21 cellular contexts compared by ENCODE assay signal in genomic region chr4:150368667-150369066, GRCh38.
DNase-seq lines count a peak whose midpoint lies in the region; ATAC-seq and TF ChIP-seq lines count a peak whose summit lies in the region.
"Had no signal": no experiment of that assay in that cellular context is flagged by ENCODE, and none has a peak within 500 bp of the region (broad histone marks: within the 10 kb centered on the region; RNA-seq: fewer than 3 reads in every experiment).

No MANE protein-coding gene starts in this region.

- H3K4me1 Mint-ChIP-seq in stimulated activated effector memory CD8-positive, alpha-beta T cell treated with anti-CD3 and anti-CD28 coated beads, Interleukin-12 subunit alpha, Interleukin-12 subunit beta, amount 100 ng/mL, for 72 hours = peaks cover 19% of the 10 kb centered on the region
- H3K4me1 Mint-ChIP-seq in T-cell = peaks cover 0 to 6% (median 1%) of the 10 kb centered on the region in 3 donors

- peak; percentile 40 for DNase-seq in NCI-H82 (lab: John Stamatoyannopoulos, UW)
- DNase-seq in NCI-H82 treated with DMSO at 0.1 percent for 48 hours (lab: John Stamatoyannopoulos, UW; ENCODE audit: unreplicated experiment) = no peak
- DNase-seq in NCI-H1930 (lab: John Stamatoyannopoulos, UW) = peak; percentile 12 to 53
- DNase-seq in stimulated activated effector memory CD8-positive, alpha-beta T cell treated with anti-CD3 and anti-CD28 coated beads, Interleukin-12 subunit alpha, Interleukin-12 subunit beta, amount 100 ng/mL, for 72 hours (ENCODE audit: low spot score in 2 of 2) = no peak
- no peak for DNase-seq in suprapubic skin (ENCODE audit: low spot score in 2 of 2)
- no peak for DNase-seq in stimulated activated CD4-positive, alpha-beta T cell treated with anti-CD3 and anti-CD28 coated beads, Interleukin-2, amount 100 ng/mL, for 24 hours
- no peak for DNase-seq in T-cell
- DNase-seq: ACHN; activated CD4-positive, alpha-beta T cell treated with anti-CD3 and anti-CD28 coated beads for 1 hour; activated CD8-positive, alpha-beta memory T cell treated with anti-CD3 and anti-CD28 coated beads, Interleukin-2, amount 50 U/mL, for 4 hours; activated naive CD4-positive, alpha-beta T cell treated with anti-CD3 and anti-CD28 coated beads, Interleukin-2, amount 10 ng/mL, durations not matched to agents 7 days and 5 days; dermis blood vessel endothelial cell; SIG-M5; stimulated activated CD4-positive, alpha-beta T cell treated with anti-CD3 and anti-CD28 coated beads, Interleukin-1b, Interleukin-23, amount 100 ng/mL, for 48 hours; T-helper 9 cell had no signal

- no peak for TF ChIP-seq CTCF in suprapubic skin (IDR thresholded peaks at IDR 0.05)

- H3K4me3 ChIP-seq in suprapubic skin = no peak overlapping the region

- ATAC-seq in SK-N-SH treated with all-trans-retinoic acid at 6 μM for 48 hours (peak; percentile 47; the same call in 2 of the 3 replicates), T-cell (replicated peaks in 1 of 4) (no peak)
- ATAC-seq in stimulated activated effector memory CD8-positive, alpha-beta T cell treated with anti-CD3 and anti-CD28 coated beads, Interleukin-12 subunit alpha, Interleukin-12 subunit beta, amount 100 ng/mL, for 72 hours = no peak
- ATAC-seq: esophagus mucosa had no signal

- no peaks in the 10 kb centered on the region for H3K9me3 ChIP-seq in suprapubic skin

- no peak overlapping the region for H3K27ac ChIP-seq in suprapubic skin
- H3K27ac ChIP-seq: KMS-11 had no signal

- H3K36me3 ChIP-seq in suprapubic skin = no peaks in the 10 kb centered on the region

- no peak overlapping the region for H3K4me3 Mint-ChIP-seq in stimulated activated effector memory CD8-positive, alpha-beta T cell treated with anti-CD3 and anti-CD28 coated beads, Interleukin-12 subunit alpha, Interleukin-12 subunit beta, amount 100 ng/mL, for 72 hours
- H3K4me3 Mint-ChIP-seq in T-cell = no peak overlapping the region
- H3K4me3 Mint-ChIP-seq: activated naive CD4-positive, alpha-beta T cell treated with anti-CD3 and anti-CD28 coated beads, Interleukin-2, amount 10 ng/mL, durations not matched to agents 7 days and 5 days; CD4-positive, CD25-positive, alpha-beta regulatory T cell; memory B cell had no signal

- no peak for TF ChIP-seq EP300 in suprapubic skin (IDR thresholded peaks at IDR 0.05)

- no peaks in the 10 kb centered on the region for H3K36me3 Mint-ChIP-seq in stimulated activated effector memory CD8-positive, alpha-beta T cell treated with anti-CD3 and anti-CD28 coated beads, Interleukin-12 subunit alpha, Interleukin-12 subunit beta, amount 100 ng/mL, for 72 hours
- peaks cover 16% of the 10 kb centered on the region for H3K36me3 Mint-ChIP-seq in T-cell
- H3K36me3 Mint-ChIP-seq: brain had no signal

- no peaks in the 10 kb centered on the region for H3K27me3 ChIP-seq in suprapubic skin

- H3K9me3 Mint-ChIP-seq in stimulated activated effector memory CD8-positive, alpha-beta T cell treated with anti-CD3 and anti-CD28 coated beads, Interleukin-12 subunit alpha, Interleukin-12 subunit beta, amount 100 ng/mL, for 72 hours = no peaks in the 10 kb centered on the region
- no peaks in the 10 kb centered on the region for H3K9me3 Mint-ChIP-seq in T-cell
- H3K9me3 Mint-ChIP-seq: activated naive CD4-positive, alpha-beta T cell treated with anti-CD3 and anti-CD28 coated beads, Interleukin-2, amount 10 ng/mL, durations not matched to agents 7 days and 5 days; brain; CD4-positive, CD25-positive, alpha-beta regulatory T cell had no signal

- CTCF ChIA-PET in T-cell (lab: Charles Lee) = no interaction called here

- POLR2A ChIA-PET in T-cell (lab: Charles Lee) = no interaction called here

- TF ChIP-seq POLR2A in suprapubic skin (IDR thresholded peaks at IDR 0.05) = no peak

- no peaks in the 10 kb centered on the region for H3K27me3 Mint-ChIP-seq in T-cell
- H3K27me3 Mint-ChIP-seq: activated naive CD4-positive, alpha-beta T cell treated with anti-CD3 and anti-CD28 coated beads, Interleukin-2, amount 10 ng/mL, durations not matched to agents 7 days and 5 days; CD4-positive, CD25-positive, alpha-beta regulatory T cell; memory B cell had no signal

- H3K27ac Mint-ChIP-seq in stimulated activated effector memory CD8-positive, alpha-beta T cell treated with anti-CD3 and anti-CD28 coated beads, Interleukin-12 subunit alpha, Interleukin-12 subunit beta, amount 100 ng/mL, for 72 hours = peak overlapping the region; percentile 9
- no peak overlapping the region for H3K27ac Mint-ChIP-seq in T-cell
- H3K27ac Mint-ChIP-seq: activated naive CD4-positive, alpha-beta T cell treated with anti-CD3 and anti-CD28 coated beads, Interleukin-2, amount 10 ng/mL, durations not matched to agents 7 days and 5 days; memory B cell had no signal

- H3K4me1 ChIP-seq in suprapubic skin = no peaks in the 10 kb centered on the region

TF ChIP-seq in SK-N-SH treated with all-trans-retinoic acid at 6 μM for 48 hours, 23 proteins besides CTCF, POLR2A, EP300 and RAD21 (continues in another document):
- TF ChIP-seq ISL1 (CRISPR knock-in tag; IDR thresholded peaks at IDR 0.05) = no peak
- no peak for TF ChIP-seq CSRNP3 (CRISPR knock-in tag; IDR thresholded peaks at IDR 0.05)
- TF ChIP-seq, protein P1, sequence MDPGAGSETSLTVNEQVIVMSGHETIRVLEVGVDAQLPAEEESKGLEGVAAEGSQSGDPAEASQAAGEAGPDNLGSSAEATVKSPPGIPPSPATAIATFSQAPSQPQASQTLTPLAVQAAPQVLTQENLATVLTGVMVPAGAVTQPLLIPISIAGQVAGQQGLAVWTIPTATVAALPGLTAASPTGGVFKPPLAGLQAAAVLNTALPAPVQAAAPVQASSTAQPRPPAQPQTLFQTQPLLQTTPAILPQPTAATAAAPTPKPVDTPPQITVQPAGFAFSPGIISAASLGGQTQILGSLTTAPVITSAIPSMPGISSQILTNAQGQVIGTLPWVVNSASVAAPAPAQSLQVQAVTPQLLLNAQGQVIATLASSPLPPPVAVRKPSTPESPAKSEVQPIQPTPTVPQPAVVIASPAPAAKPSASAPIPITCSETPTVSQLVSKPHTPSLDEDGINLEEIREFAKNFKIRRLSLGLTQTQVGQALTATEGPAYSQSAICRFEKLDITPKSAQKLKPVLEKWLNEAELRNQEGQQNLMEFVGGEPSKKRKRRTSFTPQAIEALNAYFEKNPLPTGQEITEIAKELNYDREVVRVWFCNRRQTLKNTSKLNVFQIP (CRISPR knock-in tag; IDR thresholded peaks at IDR 0.05; ENCODE audit: borderline replicate concordance, low read depth) = no peak
- TF ChIP-seq TCF4 (CRISPR knock-in tag; IDR thresholded peaks at IDR 0.05; ENCODE audit: borderline replicate concordance) = no peak
- no peak for TF ChIP-seq TOX (CRISPR knock-in tag; IDR thresholded peaks at IDR 0.05; ENCODE audit: borderline replicate concordance)
- no peak for TF ChIP-seq ZFP3 (CRISPR knock-in tag; IDR thresholded peaks at IDR 0.05)
- no peak for TF ChIP-seq OSR1 (CRISPR knock-in tag; IDR thresholded peaks at IDR 0.05)
- no peak for TF ChIP-seq PPARA (CRISPR knock-in tag; IDR thresholded peaks at IDR 0.05; ENCODE audit: borderline replicate concordance)
- TF ChIP-seq, protein P2, sequence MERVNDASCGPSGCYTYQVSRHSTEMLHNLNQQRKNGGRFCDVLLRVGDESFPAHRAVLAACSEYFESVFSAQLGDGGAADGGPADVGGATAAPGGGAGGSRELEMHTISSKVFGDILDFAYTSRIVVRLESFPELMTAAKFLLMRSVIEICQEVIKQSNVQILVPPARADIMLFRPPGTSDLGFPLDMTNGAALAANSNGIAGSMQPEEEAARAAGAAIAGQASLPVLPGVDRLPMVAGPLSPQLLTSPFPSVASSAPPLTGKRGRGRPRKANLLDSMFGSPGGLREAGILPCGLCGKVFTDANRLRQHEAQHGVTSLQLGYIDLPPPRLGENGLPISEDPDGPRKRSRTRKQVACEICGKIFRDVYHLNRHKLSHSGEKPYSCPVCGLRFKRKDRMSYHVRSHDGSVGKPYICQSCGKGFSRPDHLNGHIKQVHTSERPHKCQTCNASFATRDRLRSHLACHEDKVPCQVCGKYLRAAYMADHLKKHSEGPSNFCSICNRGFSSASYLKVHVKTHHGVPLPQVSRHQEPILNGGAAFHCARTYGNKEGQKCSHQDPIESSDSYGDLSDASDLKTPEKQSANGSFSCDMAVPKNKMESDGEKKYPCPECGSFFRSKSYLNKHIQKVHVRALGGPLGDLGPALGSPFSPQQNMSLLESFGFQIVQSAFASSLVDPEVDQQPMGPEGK (CRISPR knock-in tag; IDR thresholded peaks at IDR 0.05; ENCODE audit: borderline replicate concordance) = no peak
- TF ChIP-seq BACH2 (CRISPR knock-in tag; IDR thresholded peaks at IDR 0.05; ENCODE audit: borderline replicate concordance) = no peak
- no peak for TF ChIP-seq CSDC2 (CRISPR knock-in tag; IDR thresholded peaks at IDR 0.05)
- no peak for TF ChIP-seq ZFP30 (CRISPR knock-in tag; IDR thresholded peaks at IDR 0.05)
- TF ChIP-seq ZNF70 (CRISPR knock-in tag; IDR thresholded peaks at IDR 0.05) = no peak
- TF ChIP-seq ARNTL (CRISPR knock-in tag; IDR thresholded peaks at IDR 0.05; ENCODE audit: borderline replicate concordance, low read depth) = no peak
- no peak for TF ChIP-seq ZNF565 (CRISPR knock-in tag; conservative IDR thresholded peaks at IDR 0.05; ENCODE audit: low read depth)

Comparison
In these comparisons a context has a peak if more than half of its experiments do, and no peak if none do; other contexts are left out.
1. DNase-seq: peak in NCI-H82 (single experiment) and NCI-H1930 (2 of 2); none in NCI-H82 treated with DMSO at 0.1 percent for 48 hours (single experiment), stimulated activated effector memory CD8-positive, alpha-beta T cell treated with anti-CD3 and anti-CD28 coated beads, Interleukin-12 subunit alpha, Interleukin-12 subunit beta, amount 100 ng/mL, for 72 hours (0 of 2), suprapubic skin (0 of 2), stimulated activated CD4-positive, alpha-beta T cell treated with anti-CD3 and anti-CD28 coated beads, Interleukin-2, amount 100 ng/mL, for 24 hours (0 of 2) and T-cell (0 of 34).